ENCODE assay signal across 9 cellular contexts in genomic region chr10:6052247-6053221, GRCh38. TPM values are rescaled to one million over a fixed set of nuclear protein-coding genes. Genes with fewer than 3 reads are reported as not detected.
A peak's percentile ranks its signal among the peaks of the same experiment; 100 is the strongest.
DNase-seq lines count a peak whose midpoint lies in the region; ATAC-seq and TF ChIP-seq lines count a peak whose summit lies in the region.
"Had no signal": no experiment of that assay in that cellular context is flagged by ENCODE, and none has a peak within 500 bp of the region (broad histone marks: within the 10 kb centered on the region; RNA-seq: fewer than 3 reads in every experiment).

No MANE protein-coding gene starts in this region.

- DNase-seq in NCI-H2107 treated with DMSO at 0.1 percent for 48 hours (lab: John Stamatoyannopoulos, UW; ENCODE audit: unreplicated experiment) (peak; percentile 35), NCI-H2107 (lab: John Stamatoyannopoulos, UW) (no peak), cerebellum (ENCODE audit: low spot score) (no peak), A673 (ENCODE audit: low spot score) (no peak), sciatic nerve (ENCODE audit: low spot score) (no peak)
- peak; percentile 70 for DNase-seq in activated CD4-positive, alpha-beta T cell treated with anti-CD3 and anti-CD28 coated beads for 1 hour
- peak; percentile 70 for DNase-seq in effector CD4-positive, alpha-beta T cell
- peak; percentile 77 to 79 for DNase-seq in stimulated activated CD8-positive, alpha-beta memory T cell treated with anti-CD3 and anti-CD28 coated beads, Interleukin-15, amount 100 ng/mL, for 48 hours (ENCODE audit: low read depth in 2 of 2)

- intact Hi-C loops in A673 (cut with micrococcal nuclease; ENCODE audit: unreplicated experiment) = no loop called here
- intact Hi-C loops in sciatic nerve (cut with DNase I) = no loop called here

- no TSS peak for BruUV-seq in A673 (replicated peaks; lab: Mats Ljungman, UMichigan)

- CTCF ChIA-PET in A673 (lab: Charles Lee) = no interaction called here

- no peak for ATAC-seq in sciatic nerve
- ATAC-seq: Panc1 had no signal

- no peak for TF ChIP-seq CTCF in A673 (conservative IDR thresholded peaks at IDR 0.05; ENCODE audit: low read depth, low read length)

- H3K36me3 ChIP-seq in A673 (ENCODE audit: insufficient read depth, low read length, poor library complexity, severe bottlenecking) = no peaks in the 10 kb centered on the region

- H3K4me1 ChIP-seq in A673 (ENCODE audit: insufficient read depth, low read length, poor library complexity, severe bottlenecking) = no peaks in the 10 kb centered on the region

- peaks cover 3% of the 10 kb centered on the region for H3K27me3 ChIP-seq in A673 (replicated peaks; ENCODE audit: insufficient read depth, low read depth, low read length, poor library complexity)

- no peaks in the 10 kb centered on the region for H3K9me3 ChIP-seq in A673 (ENCODE audit: low read depth, low read length, poor library complexity, severe bottlenecking)

- no peak overlapping the region for H3K4me3 ChIP-seq in A673 (ENCODE audit: low read depth, low read length, poor library complexity, severe bottlenecking)

- POLR2A ChIA-PET in A673 (lab: Charles Lee; ENCODE audit: low non-redundant PET) = no interaction called here

- no peak overlapping the region for H3K27ac ChIP-seq in A673 (ENCODE audit: low read depth, low read length, poor library complexity, severe bottlenecking)

RNA-seq across cellular contexts. Expression of gene IL2RA, which starts 9.6 kb away (rescaled TPM):
- total RNA-seq in cerebellum (not detected), A673 (2021) (not detected in 2 replicates), sciatic nerve (1.1 TPM)

RNA-seq across cellular contexts. Expression of gene RBM17, which starts 36.3 kb away (rescaled TPM):
- total RNA-seq in cerebellum (48.1 TPM), A673 (2021) (195 and 200 TPM in 2 replicates), sciatic nerve (95.0 TPM)

Comparison
In these comparisons a context has a peak if more than half of its experiments do, and no peak if none do; other contexts are left out.
1. DNase-seq: peak in NCI-H2107 treated with DMSO at 0.1 percent for 48 hours (single experiment), activated CD4-positive, alpha-beta T cell treated with anti-CD3 and anti-CD28 coated beads for 1 hour (single experiment), effector CD4-positive, alpha-beta T cell (single experiment) and stimulated activated CD8-positive, alpha-beta memory T cell treated with anti-CD3 and anti-CD28 coated beads, Interleukin-15, amount 100 ng/mL, for 48 hours (2 of 2); none in NCI-H2107 (single experiment), cerebellum (single experiment), A673 (single experiment) and sciatic nerve (single experiment).